Comparison of ENCODE assay signal across 13 cellular contexts in the genomic region with DNA sequence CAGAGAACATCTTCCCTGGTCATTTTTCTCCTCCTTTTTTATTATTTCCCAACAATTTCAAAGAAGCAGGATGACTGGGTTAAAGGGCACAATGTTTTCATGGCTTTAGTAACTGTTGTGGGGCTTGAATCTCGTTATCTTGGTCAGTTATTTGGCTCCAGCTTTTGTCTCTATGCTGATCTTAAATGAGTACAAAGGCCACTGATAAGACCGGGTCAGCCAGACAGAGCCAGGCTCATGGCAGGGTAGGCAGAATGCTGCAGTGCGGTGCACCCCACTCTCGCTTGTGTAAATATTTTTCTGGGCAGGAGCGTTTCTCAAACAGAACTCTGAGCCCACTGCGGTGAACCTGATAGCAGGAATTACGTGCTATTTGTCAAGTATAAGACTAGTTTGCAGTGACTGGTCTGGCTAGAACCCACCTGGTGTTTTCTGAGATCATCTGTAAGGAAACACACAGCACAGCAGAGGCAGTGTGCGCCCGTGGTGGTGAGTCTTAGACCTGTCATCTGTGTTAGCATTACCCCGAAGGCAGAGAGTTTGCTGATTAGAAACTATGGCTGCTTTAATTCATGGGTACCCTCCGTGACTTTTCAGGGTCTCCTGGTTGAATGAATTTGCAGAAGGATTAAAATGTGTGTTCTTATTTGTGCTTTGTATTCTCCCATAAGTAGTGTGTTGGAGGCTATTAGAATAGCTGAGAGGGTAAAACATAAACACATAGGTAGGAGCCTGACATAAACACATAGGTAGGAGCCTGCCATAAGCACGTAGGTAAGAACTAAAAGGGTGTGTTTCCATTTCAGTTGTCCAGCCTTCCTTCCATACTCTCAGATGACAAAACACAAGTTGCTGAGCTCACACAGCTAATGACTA.
DNase-seq lines count a peak whose midpoint lies in the region; ATAC-seq, FAIRE-seq and TF ChIP-seq lines count a peak whose summit lies in the region.
"Had no signal": no experiment of that assay in that cellular context is flagged by ENCODE, and none has a peak within 500 bp of the region (broad histone marks: within the 10 kb centered on the region; RNA-seq: fewer than 3 reads in every experiment).

No MANE protein-coding gene starts in this region.

- H3K4me3 Mint-ChIP-seq in T-helper 17 cell (no peak overlapping the region), osteocyte (ENCODE audit: unreplicated experiment) (no peak overlapping the region)

- H3K27ac Mint-ChIP-seq in T-helper 17 cell (no peak overlapping the region), osteocyte (ENCODE audit: unreplicated experiment) (no peak overlapping the region)

- CTCF ChIA-PET in A549 (lab: Yijun Ruan, JAX) = interaction anchor here (0.7 to 2.9 kb wide), 8 partner anchors 10 to 75 kb away, joined by 3 to 10 read pairs (median 4); no protein-coding TSS in a partner anchor

- H3K79me2 ChIP-seq in fibroblast of lung (ENCODE audit: control insufficient read depth, insufficient read depth, low read length) = no peaks in the 10 kb centered on the region

- no peak for TF ChIP-seq CTCF in A549 (IDR thresholded peaks at IDR 0.05)
- no peak for TF ChIP-seq CTCF in fibroblast of lung (conservative IDR thresholded peaks at IDR 0.05 in 1 of 2, IDR thresholded peaks at IDR 0.05 in 1 of 2; ENCODE audit: low read depth in 1 of 2, low read length in 2 of 2)
- TF ChIP-seq CTCF in osteocyte (IDR thresholded peaks at IDR 0.05) = no peak

- H3K27me3 ChIP-seq in fibroblast of lung (ENCODE audit: control insufficient read depth, insufficient read depth, low read length) (no peaks in the 10 kb centered on the region), muscle layer of colon (ENCODE audit: control insufficient read depth in 1 of 2, insufficient read depth in 2 of 2, low read length in 2 of 2) (no peaks in the 10 kb centered on the region)

- H3K36me3 Mint-ChIP-seq in T-helper 17 cell (ENCODE audit: low read depth) (peaks cover 4% of the 10 kb centered on the region), osteocyte (ENCODE audit: unreplicated experiment) (no peaks in the 10 kb centered on the region)

- H3K27ac ChIP-seq in A549 (peak overlapping the region; percentile 39 to 73; a peak in 5 of 6 replicates), SK-N-MC (peak overlapping the region; percentile 96), fibroblast of lung (ENCODE audit: insufficient read depth, low read length) (no peak overlapping the region), muscle layer of colon (ENCODE audit: low read depth, low read length) (peak overlapping the region; percentile 83)
- H3K27ac ChIP-seq: KMS-11 had no signal

- H3K9me3 Mint-ChIP-seq in osteocyte (ENCODE audit: unreplicated experiment) = no peaks in the 10 kb centered on the region

- POLR2A ChIA-PET in A549 (lab: Yijun Ruan, JAX) = no interaction called here

- peaks cover 6% of the 10 kb centered on the region for H3K27me3 Mint-ChIP-seq in T-helper 17 cell
- H3K27me3 Mint-ChIP-seq in osteocyte (ENCODE audit: unreplicated experiment) = no peaks in the 10 kb centered on the region

- TF ChIP-seq EP300 in A549 (IDR thresholded peaks at IDR 0.05) = no peak

- TF ChIP-seq RAD21 in A549 (conservative IDR thresholded peaks at IDR 0.05 in 1 of 2, IDR thresholded peaks at IDR 0.05 in 1 of 2) = no peak

- H3K4me1 ChIP-seq in A549 (peaks cover 52% of the 10 kb centered on the region), fibroblast of lung (ENCODE audit: control insufficient read depth, extremely low read depth, insufficient read depth, low read length) (no peaks in the 10 kb centered on the region), muscle layer of colon (ENCODE audit: insufficient read depth, low read length) (peaks cover 44% of the 10 kb centered on the region)

- no peak overlapping the region for H2AFZ ChIP-seq in fibroblast of lung (ENCODE audit: low read length)

- DNase-seq in A549 (ENCODE audit: low read depth in 1 of 2, low spot score in 1 of 2) (peak in 1 of 2 experiments; percentile 49), SK-N-MC (ENCODE audit: low read depth, low spot score) (no peak), fibroblast of lung (ENCODE audit: low read depth in 2 of 2) (peak; percentile 35 to 72), T-helper 17 cell (no peak), osteocyte (ENCODE audit: extremely low spot score, unreplicated experiment) (no peak), mesenteric fat pad (ENCODE audit: low spot score) (no peak)
- DNase-seq: NCI-H526 treated with DMSO at 0.1 percent for 48 hours; stimulated activated CD4-positive, alpha-beta T cell treated with anti-CD3 and anti-CD28 coated beads, Interleukin-4, amount 100 ng/mL, for 1 hour; T-helper 9 cell had no signal

- FAIRE-seq in A549 (lab: Jason Lieb, UNC) = no peak
- FAIRE-seq: endometrium had no signal

- H4K20me1 ChIP-seq in fibroblast of lung (ENCODE audit: control insufficient read depth, extremely low read depth, insufficient read depth, low read length) = no peaks in the 10 kb centered on the region

- 0 out of 3 replicates have a peak overlapping the region, but pooled peaks have one; percentile 4 for H3K4me3 ChIP-seq in A549
- H3K4me3 ChIP-seq in SK-N-MC = no peak overlapping the region
- H3K4me3 ChIP-seq in fibroblast of lung (replicated peaks in 1 of 4; ENCODE audit: control extremely low read depth in 1 of 4, insufficient read depth in 1 of 4, low read depth in 3 of 4, low read length in 4 of 4) = no peak overlapping the region
- peak overlapping the region in 1 of 2 donors; percentile 22 for H3K4me3 ChIP-seq in muscle layer of colon (ENCODE audit: low read depth in 1 of 2, low read length in 2 of 2)

- no peaks in the 10 kb centered on the region for H3K36me3 ChIP-seq in SK-N-MC (ENCODE audit: insufficient read depth, low read length)
- no peaks in the 10 kb centered on the region for H3K36me3 ChIP-seq in fibroblast of lung (ENCODE audit: control insufficient read depth, insufficient read depth, low read length)
- H3K36me3 ChIP-seq in muscle layer of colon (ENCODE audit: insufficient read depth, low read length) = no peaks in the 10 kb centered on the region

- H3K9me3 ChIP-seq in A549 (no peaks in the 10 kb centered on the region), SK-N-MC (ENCODE audit: low read depth, low read length) (no peaks in the 10 kb centered on the region), fibroblast of lung (ENCODE audit: control insufficient read depth, insufficient read depth, low read depth, low read length) (no peaks in the 10 kb centered on the region), muscle layer of colon (ENCODE audit: low read length) (no peaks in the 10 kb centered on the region), T-helper 17 cell (ENCODE audit: control insufficient read depth, low read length, poor library complexity, severe bottlenecking) (no peaks in the 10 kb centered on the region)

- ATAC-seq in A549 (peak; percentile 73 to 90), T-helper 17 cell (no peak), GM19452 (IDR thresholded peaks at IDR 0.05; ENCODE audit: unreplicated experiment) (no peak)

- WGBS in A549 (ENCODE audit: missing lambda C conversion rate) = 43% methylated on average over 12 of the region's 12 CpGs

- no peak for TF ChIP-seq POLR2A in A549 (IDR thresholded peaks at IDR 0.05; ENCODE audit: low read length)

- H3K9ac ChIP-seq in SK-N-MC (ENCODE audit: insufficient read length) (peak overlapping the region; percentile 16), fibroblast of lung (ENCODE audit: insufficient read depth, low read length) (no peak overlapping the region), muscle layer of colon (ENCODE audit: low read length) (peak overlapping the region; percentile 31)
- H3K9ac ChIP-seq: KMS-11 had no signal

- H3K4me1 Mint-ChIP-seq in T-helper 17 cell = peaks cover 2% of the 10 kb centered on the region
- H3K4me1 Mint-ChIP-seq in osteocyte (ENCODE audit: unreplicated experiment) = peaks cover 35% of the 10 kb centered on the region

- H3K4me2 ChIP-seq in A549 (peak overlapping the region; percentile 67), fibroblast of lung (ENCODE audit: extremely low read depth, insufficient read depth, low read length) (no peak overlapping the region)
- H3K4me2 ChIP-seq: KMS-11 had no signal

TF ChIP-seq in A549, 52 proteins besides CTCF, POLR2A, EP300 and RAD21:
- TF ChIP-seq CEBPB (IDR thresholded peaks at IDR 0.05) (no peak), GATA3 (IDR thresholded peaks at IDR 0.05; ENCODE audit: borderline replicate concordance) (0 out of 2 replicates have a peak, but pooled peaks have one; percentile 11)

Comparison
In these comparisons a context has a peak if more than half of its experiments do, and no peak if none do; other contexts are left out.
1. ATAC-seq: peak in A549 (2 of 2); none in T-helper 17 cell (single experiment) and GM19452 (single experiment).
2. DNase-seq: peak in fibroblast of lung (2 of 2); none in SK-N-MC (single experiment), T-helper 17 cell (0 of 3), osteocyte (single experiment) and mesenteric fat pad (single experiment).